9 cellular contexts compared by ENCODE assay signal in genomic region chr19:10808937-10809655, GRCh38. TPM values are rescaled to one million over a fixed set of nuclear protein-coding genes. Genes with fewer than 3 reads are reported as not detected.
DNase-seq lines count a peak whose midpoint lies in the region; ATAC-seq lines count a peak whose summit lies in the region.
"Had no signal": no experiment of that assay in that cellular context is flagged by ENCODE, and none has a peak within 500 bp of the region (broad histone marks: within the 10 kb centered on the region; RNA-seq: fewer than 3 reads in every experiment).

No MANE protein-coding gene starts in this region.

- ATAC-seq in esophagus mucosa (peak; percentile 93), HG02970 (IDR thresholded peaks at IDR 0.05; ENCODE audit: low FRiP score, unreplicated experiment) (no peak)

- DNase-seq in NCI-H2227 (lab: John Stamatoyannopoulos, UW; ENCODE audit: unreplicated experiment) (peak; percentile 25), NCI-H2227 treated with DMSO at 0.1 percent for 48 hours (lab: John Stamatoyannopoulos, UW) (no peak), UCSD-AML1 (lab: John Stamatoyannopoulos, UW; ENCODE audit: unreplicated experiment) (peak; percentile 41), putamen (ENCODE audit: low spot score) (no peak), NCI-H1092 (lab: John Stamatoyannopoulos, UW) (no peak)
- DNase-seq in stimulated activated CD8-positive, alpha-beta memory T cell treated with anti-CD3 and anti-CD28 coated beads, Interleukin-15, amount 100 ng/mL, for 48 hours (ENCODE audit: low read depth in 2 of 2) = peak; percentile 16 to 28
- DNase-seq: NCI-H510A had no signal

RNA-seq across cellular contexts. Expression of gene TMED1, which starts 26.9 kb away (rescaled TPM):
- total RNA-seq in esophagus mucosa = 16.4 TPM

RNA-seq across cellular contexts. Expression of gene C19orf38, which starts 39.1 kb away (rescaled TPM):
- not detected for total RNA-seq in esophagus mucosa

Comparison
In these comparisons a context has a peak if more than half of its experiments do, and no peak if none do; other contexts are left out.
1. DNase-seq: peak in NCI-H2227 (single experiment), UCSD-AML1 (single experiment) and stimulated activated CD8-positive, alpha-beta memory T cell treated with anti-CD3 and anti-CD28 coated beads, Interleukin-15, amount 100 ng/mL, for 48 hours (2 of 2); none in NCI-H2227 treated with DMSO at 0.1 percent for 48 hours (single experiment), putamen (single experiment) and NCI-H1092 (single experiment).